Comparison of ENCODE assay signal across 8 cellular contexts in genomic region chr11:63840356-63841060, GRCh38. TPM values are rescaled to one million over a fixed set of nuclear protein-coding genes. Genes with fewer than 3 reads are reported as not detected.
DNase-seq lines count a peak whose midpoint lies in the region; ATAC-seq lines count a peak whose summit lies in the region.

No MANE protein-coding gene starts in this region.

- H3K36me3 ChIP-seq in CD8-positive, alpha-beta memory T cell (ENCODE audit: insufficient read depth, low read length), result no peaks in the 10 kb centered on the region
- peaks cover 17% of the 10 kb centered on the region for H3K36me3 ChIP-seq in NT2/D1 (ENCODE audit: insufficient read depth, insufficient read length, low read length)
- H3K36me3 ChIP-seq in neuronal stem cell (replicated peaks in 1 of 2; ENCODE audit: control insufficient read depth in 2 of 2, insufficient read depth in 2 of 2, low read length in 2 of 2), result peaks cover 3 to 38% of the 10 kb centered on the region in 2 donors

- peak overlapping the region; percentile 58 for H3K4me2 ChIP-seq in neuronal stem cell (ENCODE audit: insufficient read depth, low read length, poor library complexity, severe bottlenecking)

- no peak overlapping the region for H2BK120ac ChIP-seq in neuronal stem cell (ENCODE audit: low read depth, low read length)

- WGBS in neuronal stem cell (ENCODE audit: extremely low coverage in 2 of 2, insufficient read length in 2 of 2, insufficient replicate concordance in 1 of 2), 2 donors, result no CpG with 5 or more reads among the region's 13 CpGs

- no peak overlapping the region for H3K18ac ChIP-seq in neuronal stem cell (ENCODE audit: low read length)

- no peak for ATAC-seq in effector memory CD8-positive, alpha-beta T cell (replicated peaks)
- ATAC-seq in GM21360 (IDR thresholded peaks at IDR 0.05; ENCODE audit: unreplicated experiment) (no peak), GM19467 (IDR thresholded peaks at IDR 0.05; ENCODE audit: unreplicated experiment) (no peak)

- H3K23ac ChIP-seq in neuronal stem cell (ENCODE audit: low read depth, low read length, poor library complexity), result no peak overlapping the region

- H3K4me3 ChIP-seq in CD8-positive, alpha-beta memory T cell (ENCODE audit: low read length), result peak overlapping the region; percentile 44
- peak overlapping the region; percentile 92 for H3K4me3 ChIP-seq in NT2/D1 (ENCODE audit: insufficient read length, low read depth)
- peak overlapping the region; percentile 85 to 89 for H3K4me3 ChIP-seq in neuronal stem cell (ENCODE audit: low read length in 2 of 2)

- no peak overlapping the region for H2BK5ac ChIP-seq in neuronal stem cell (ENCODE audit: low read length)

- no peak overlapping the region for H2AFZ ChIP-seq in neuronal stem cell (ENCODE audit: low read length)

- H3K9me3 ChIP-seq in CD8-positive, alpha-beta memory T cell (ENCODE audit: low read length), result no peaks in the 10 kb centered on the region
- H3K9me3 ChIP-seq in NT2/D1 (ENCODE audit: insufficient read depth, low read length), result no peaks in the 10 kb centered on the region
- no peaks in the 10 kb centered on the region for H3K9me3 ChIP-seq in neuronal stem cell (replicated peaks in 1 of 2; ENCODE audit: control insufficient read depth in 2 of 2, insufficient read depth in 1 of 2, low read depth in 1 of 2, low read length in 2 of 2)

- H4K8ac ChIP-seq in neuronal stem cell (ENCODE audit: low read depth, low read length), result no peak overlapping the region

- H2BK12ac ChIP-seq in neuronal stem cell (ENCODE audit: low read length), result no peak overlapping the region

- H3K4ac ChIP-seq in neuronal stem cell (ENCODE audit: low read length), result no peak overlapping the region

- H3K4me3 Mint-ChIP-seq in CD8-positive, alpha-beta memory T cell, result peak overlapping the region; percentile 87 to 96 (median 90)
- peak overlapping the region; percentile 88 to 89 for H3K4me3 Mint-ChIP-seq in effector memory CD8-positive, alpha-beta T cell

- peak in 2 of 5 donors; percentile 27 to 30 for DNase-seq in CD8-positive, alpha-beta memory T cell
- DNase-seq in NT2/D1 (ENCODE audit: low read depth, low spot score) (no peak), neuronal stem cell (ENCODE audit: low spot score) (no peak), SIG-M5 treated with dmso at 0.1 percent for 504 hours (lab: John Stamatoyannopoulos, UW; ENCODE audit: unreplicated experiment) (no peak), NCI-H187 treated with DMSO at 0.1 percent for 48 hours (lab: John Stamatoyannopoulos, UW) (no peak)
- no peak for DNase-seq in effector memory CD8-positive, alpha-beta T cell

- no peak overlapping the region for H2BK15ac ChIP-seq in neuronal stem cell (ENCODE audit: low read length)

- H3K4me1 Mint-ChIP-seq in CD8-positive, alpha-beta memory T cell, result peaks cover 68 to 77% (median 76%) of the 10 kb centered on the region in 3 donors
- H3K4me1 Mint-ChIP-seq in effector memory CD8-positive, alpha-beta T cell (ENCODE audit: low read depth in 2 of 2), result peaks cover 54 to 63% of the 10 kb centered on the region in 2 donors

- H3K9ac ChIP-seq in NT2/D1 (ENCODE audit: insufficient read length, low read depth), result peak overlapping the region; percentile 96
- peak overlapping the region; percentile 97 for H3K9ac ChIP-seq in neuronal stem cell (ENCODE audit: low read depth, low read length, poor library complexity)

- POLR2A ChIA-PET in CD8-positive, alpha-beta memory T cell (lab: Charles Lee), result interaction anchor here (0.6 kb wide), 2 partner anchors 14 to 34 kb away, joined by 3 read pairs; no protein-coding TSS in a partner anchor

- peak overlapping the region; percentile 80 for H3K27ac ChIP-seq in CD8-positive, alpha-beta memory T cell (ENCODE audit: low read depth, low read length)
- H3K27ac ChIP-seq in neuronal stem cell (replicated peaks; ENCODE audit: low read length), result no peak overlapping the region

- H3K27me3 Mint-ChIP-seq in CD8-positive, alpha-beta memory T cell, result peaks cover 0 to 4% of the 10 kb centered on the region in 2 donors
- H3K27me3 Mint-ChIP-seq in effector memory CD8-positive, alpha-beta T cell, result no peaks in the 10 kb centered on the region

- H3K4me1 ChIP-seq in CD8-positive, alpha-beta memory T cell (ENCODE audit: insufficient read depth, low read length), result peaks cover 46% of the 10 kb centered on the region
- H3K4me1 ChIP-seq in NT2/D1 (ENCODE audit: insufficient read depth, insufficient read length) (peaks cover 20% of the 10 kb centered on the region), neuronal stem cell (ENCODE audit: control insufficient read depth in 2 of 2, insufficient read depth in 1 of 2, low read depth in 1 of 2, low read length in 2 of 2) (peaks cover 16 to 34% of the 10 kb centered on the region in 2 donors)

- no peak overlapping the region for H4K91ac ChIP-seq in neuronal stem cell (ENCODE audit: low read depth, low read length, poor library complexity)

- no peaks in the 10 kb centered on the region for H3K27me3 ChIP-seq in CD8-positive, alpha-beta memory T cell (ENCODE audit: insufficient read depth, low read length, poor library complexity, severe bottlenecking)
- H3K27me3 ChIP-seq in NT2/D1 (ENCODE audit: insufficient read depth, insufficient read length) (no peaks in the 10 kb centered on the region), neuronal stem cell (ENCODE audit: control insufficient read depth in 3 of 3, insufficient read depth in 3 of 3, low read depth in 1 of 3, low read length in 3 of 3) (no peaks in the 10 kb centered on the region)

- H3K14ac ChIP-seq in neuronal stem cell (ENCODE audit: low read length), result no peak overlapping the region

- H3K9me3 Mint-ChIP-seq in CD8-positive, alpha-beta memory T cell, result no peaks in the 10 kb centered on the region
- no peaks in the 10 kb centered on the region for H3K9me3 Mint-ChIP-seq in effector memory CD8-positive, alpha-beta T cell

- peaks cover 0 to 55% (median 7%) of the 10 kb centered on the region in 3 donors for H3K36me3 Mint-ChIP-seq in CD8-positive, alpha-beta memory T cell
- H3K36me3 Mint-ChIP-seq in effector memory CD8-positive, alpha-beta T cell (ENCODE audit: insufficient read depth), result peaks cover 37% of the 10 kb centered on the region

- H3K27ac Mint-ChIP-seq in CD8-positive, alpha-beta memory T cell, result peak overlapping the region; percentile 44 to 96 (median 91)
- peak overlapping the region; percentile 91 to 92 for H3K27ac Mint-ChIP-seq in effector memory CD8-positive, alpha-beta T cell

- H2AK5ac ChIP-seq in neuronal stem cell (ENCODE audit: low read depth, low read length), result no peak overlapping the region

- H3K79me1 ChIP-seq in neuronal stem cell (ENCODE audit: low read depth, low read length), result peaks cover 2% of the 10 kb centered on the region

- CTCF ChIA-PET in CD8-positive, alpha-beta memory T cell (lab: Charles Lee), result interaction anchor here (1.5 to 11.1 kb wide), 3 partner anchors 66 to 108 kb away, joined by 3 to 225 read pairs (median 21); partner anchors contain the start of gene NAA40

RNA-seq across cellular contexts. Expression of gene MARK2, which starts 1.6 kb away (rescaled TPM):
- total RNA-seq in CD8-positive, alpha-beta memory T cell, result 10 to 100 TPM; 34.5 to 38.0 TPM
- polyA plus RNA-seq in CD8-positive, alpha-beta memory T cell, result 72.5 TPM
- 29.7 TPM for polyA plus RNA-seq in neuronal stem cell (2013, experiment 1 of 2)
- polyA plus RNA-seq in neuronal stem cell (2013, experiment 2 of 2), result 29.6 TPM

RNA-seq across cellular contexts. Expression of gene SPINDOC, which starts 27.3 kb away (rescaled TPM):
- total RNA-seq in CD8-positive, alpha-beta memory T cell, result 10 to 100 TPM; 38.7 to 41.4 TPM
- 1.4 TPM for polyA plus RNA-seq in CD8-positive, alpha-beta memory T cell
- polyA plus RNA-seq in neuronal stem cell (2013, experiment 1 of 2), result 75.8 TPM
- polyA plus RNA-seq in neuronal stem cell (2013, experiment 2 of 2), result 74.3 TPM
